Comparison of ENCODE assay signal across 1 cellular context in genomic region chr1:234691567-234691966, GRCh38.
TF ChIP-seq lines count a peak whose summit lies in the region.

No MANE protein-coding gene starts in this region.

TF ChIP-seq in GM12878, 131 proteins besides CTCF, POLR2A, EP300 and RAD21 (continued from another document):
- no peak for TF ChIP-seq PRDM15 (CRISPR knock-in tag; IDR thresholded peaks at IDR 0.05)
- TF ChIP-seq ZBTB11 (CRISPR knock-in tag; IDR thresholded peaks at IDR 0.05): no peak
- no peak for TF ChIP-seq SRF (IDR thresholded peaks at IDR 0.05; ENCODE audit: low read depth in 2 of 2, low read length in 2 of 2)
- no peak for TF ChIP-seq IKZF2 (IDR thresholded peaks at IDR 0.05)
- no peak for TF ChIP-seq KLF5 (IDR thresholded peaks at IDR 0.05; ENCODE audit: partially characterized antibody)
- TF ChIP-seq CBFB (IDR thresholded peaks at IDR 0.05; ENCODE audit: low read depth): no peak
- TF ChIP-seq POLR2AphosphoS2 (IDR thresholded peaks at IDR 0.05; ENCODE audit: low read depth, low read length): no peak
- TF ChIP-seq MYC (IDR thresholded peaks at IDR 0.05; ENCODE audit: insufficient read depth, insufficient read length, insufficient replicate concordance, low read length, severe bottlenecking): no peak
- no peak for TF ChIP-seq GABPA (IDR thresholded peaks at IDR 0.05; ENCODE audit: low read depth)
- no peak for TF ChIP-seq SUZ12 (IDR thresholded peaks at IDR 0.05; ENCODE audit: unreplicated experiment)
- no peak for TF ChIP-seq EZH2 (IDR thresholded peaks at IDR 0.05; ENCODE audit: borderline replicate concordance, control insufficient read depth, low read depth, low read length)
- TF ChIP-seq MAX (IDR thresholded peaks at IDR 0.05; ENCODE audit: low read depth, low read length): no peak
- no peak for TF ChIP-seq RB1 (IDR thresholded peaks at IDR 0.05; ENCODE audit: borderline replicate concordance)
